1 cellular context compared by ENCODE assay signal in the genomic region with DNA sequence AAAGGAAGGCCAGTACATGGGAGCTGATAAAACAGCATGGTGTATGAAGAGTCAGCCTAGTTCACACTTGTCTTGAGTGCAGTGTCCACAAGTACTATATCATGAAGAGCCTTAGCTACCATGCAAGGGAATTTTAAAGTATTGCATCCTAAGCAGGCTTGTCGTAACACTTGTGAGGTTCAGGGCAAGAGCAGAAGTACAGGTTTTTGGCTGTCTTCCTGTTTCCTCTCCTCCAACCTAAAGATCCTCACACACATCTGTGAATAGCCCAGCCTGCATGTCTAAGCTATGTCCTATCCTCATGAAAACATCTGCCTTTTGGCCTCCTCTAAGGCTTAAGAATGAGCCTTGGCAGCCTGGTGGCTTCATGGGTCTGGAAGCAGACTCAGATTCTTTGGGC.
TF ChIP-seq lines count a peak whose summit lies in the region.

No MANE protein-coding gene starts in this region.

TF ChIP-seq in H1, 55 proteins besides CTCF, POLR2A, EP300 and RAD21:
- no peak for TF ChIP-seq MAFK (IDR thresholded peaks at IDR 0.05; ENCODE audit: low read depth, low read length)
- no peak for TF ChIP-seq CREB1 (IDR thresholded peaks at IDR 0.05)
- TF ChIP-seq, protein P1, sequence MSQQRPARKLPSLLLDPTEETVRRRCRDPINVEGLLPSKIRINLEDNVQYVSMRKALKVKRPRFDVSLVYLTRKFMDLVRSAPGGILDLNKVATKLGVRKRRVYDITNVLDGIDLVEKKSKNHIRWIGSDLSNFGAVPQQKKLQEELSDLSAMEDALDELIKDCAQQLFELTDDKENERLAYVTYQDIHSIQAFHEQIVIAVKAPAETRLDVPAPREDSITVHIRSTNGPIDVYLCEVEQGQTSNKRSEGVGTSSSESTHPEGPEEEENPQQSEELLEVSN (IDR thresholded peaks at IDR 0.05) = no peak
- no peak for TF ChIP-seq EZH2 (IDR thresholded peaks at IDR 0.05; ENCODE audit: low read depth, low read length, severe bottlenecking)
- TF ChIP-seq, protein P2, sequence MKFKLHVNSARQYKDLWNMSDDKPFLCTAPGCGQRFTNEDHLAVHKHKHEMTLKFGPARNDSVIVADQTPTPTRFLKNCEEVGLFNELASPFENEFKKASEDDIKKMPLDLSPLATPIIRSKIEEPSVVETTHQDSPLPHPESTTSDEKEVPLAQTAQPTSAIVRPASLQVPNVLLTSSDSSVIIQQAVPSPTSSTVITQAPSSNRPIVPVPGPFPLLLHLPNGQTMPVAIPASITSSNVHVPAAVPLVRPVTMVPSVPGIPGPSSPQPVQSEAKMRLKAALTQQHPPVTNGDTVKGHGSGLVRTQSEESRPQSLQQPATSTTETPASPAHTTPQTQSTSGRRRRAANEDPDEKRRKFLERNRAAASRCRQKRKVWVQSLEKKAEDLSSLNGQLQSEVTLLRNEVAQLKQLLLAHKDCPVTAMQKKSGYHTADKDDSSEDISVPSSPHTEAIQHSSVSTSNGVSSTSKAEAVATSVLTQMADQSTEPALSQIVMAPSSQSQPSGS (IDR thresholded peaks at IDR 0.05; ENCODE audit: low read length) = no peak
- no peak for TF ChIP-seq TCF12 (IDR thresholded peaks at IDR 0.05; ENCODE audit: low read depth, low read length)
- no peak for TF ChIP-seq EGR1 (IDR thresholded peaks at IDR 0.05; ENCODE audit: borderline replicate concordance, low read depth, low read length)
- TF ChIP-seq HDAC6 (IDR thresholded peaks at IDR 0.05; ENCODE audit: low read depth, low read length) = no peak
- no peak for TF ChIP-seq POLR2AphosphoS5 (IDR thresholded peaks at IDR 0.05; ENCODE audit: low read depth, low read length)
- TF ChIP-seq CBX8 (IDR thresholded peaks at IDR 0.05; ENCODE audit: borderline replicate concordance, low read depth, low read length) = no peak
- TF ChIP-seq YY1 (IDR thresholded peaks at IDR 0.05; ENCODE audit: low read depth, low read length) = no peak
- TF ChIP-seq TBP (IDR thresholded peaks at IDR 0.05; ENCODE audit: low read depth, low read length) = no peak
- no peak for TF ChIP-seq TAF7 (optimal IDR thresholded peaks at IDR 0.05; ENCODE audit: borderline replicate concordance, low read depth, low read length)
- no peak for TF ChIP-seq SIX5 (IDR thresholded peaks at IDR 0.05; ENCODE audit: low read depth, low read length)
